23 cellular contexts compared by ENCODE assay signal in genomic region chr17:18240449-18240848, GRCh38. TPM values are rescaled to one million over a fixed set of nuclear protein-coding genes. Genes with fewer than 3 reads are reported as not detected.
DNase-seq lines count a peak whose midpoint lies in the region; ATAC-seq, FAIRE-seq and TF ChIP-seq lines count a peak whose summit lies in the region.
"Had no signal": no experiment of that assay in that cellular context is flagged by ENCODE, and none has a peak within 500 bp of the region (broad histone marks: within the 10 kb centered on the region; RNA-seq: fewer than 3 reads in every experiment).

No MANE protein-coding gene starts in this region.

- H3K9me3 ChIP-seq in heart left ventricle (no peaks in the 10 kb centered on the region), H1 (ENCODE audit: insufficient read depth in 2 of 2, low read depth in 1 of 2, low read length in 1 of 2) (no peaks in the 10 kb centered on the region)
- H3K9me3 ChIP-seq: BLaER1, Caco-2, HAP-1 had no signal

- H2BK120ac ChIP-seq in H1 (replicated peaks; ENCODE audit: low read depth, low read length): no peak overlapping the region

- H4K8ac ChIP-seq in H1 (ENCODE audit: extremely low read depth, insufficient read depth, low read length): peak overlapping the region; percentile 21; the same call in 1 of the 2 replicates

- H2BK5ac ChIP-seq in H1 (ENCODE audit: low read depth, low read length): no peak overlapping the region

- no peaks in the 10 kb centered on the region for H3K27me3 ChIP-seq in heart left ventricle
- peaks cover 0 to 2% (median 0%) of the 10 kb centered on the region in 4 experiments; a peak in 1 of 7 replicates for H3K27me3 ChIP-seq in H1 (replicated peaks in 1 of 4; ENCODE audit: control insufficient read depth in 3 of 4, extremely low read depth in 1 of 4, insufficient read depth in 3 of 4, low read length in 3 of 4)
- H3K27me3 ChIP-seq: BLaER1 had no signal

- H3K27ac Mint-ChIP-seq in stimulated activated memory B cell treated with anti-CD40 and anti-IgM and Interleukin-4, amounts not matched to agents 10 μg/mL and 1 μg/mL and 100 μg/mL, for 72 hours: peak overlapping the region; percentile 21
- H3K27ac Mint-ChIP-seq: B cell; CD8-positive, alpha-beta T cell; GM23338 had no signal

- no peak overlapping the region for H3K23ac ChIP-seq in H1 (ENCODE audit: insufficient read length)

- no peak for TF ChIP-seq EP300 in H1 (IDR thresholded peaks at IDR 0.05; ENCODE audit: borderline replicate concordance in 1 of 2, low read depth in 2 of 2, low read length in 2 of 2)

- H3K4me1 ChIP-seq in heart left ventricle: peaks cover 0 to 8% (median 0%) of the 10 kb centered on the region in 12 donors
- H3K4me1 ChIP-seq in H1 (replicated peaks in 1 of 4; ENCODE audit: control insufficient read depth in 3 of 4, insufficient read depth in 4 of 4, low read length in 3 of 4): no peaks in the 10 kb centered on the region; a peak in 1 of 7 replicates
- H3K4me1 ChIP-seq: BLaER1, Caco-2, HAP-1 had no signal

- no peak overlapping the region for H2BK20ac ChIP-seq in H1 (ENCODE audit: low read length)

- no peak overlapping the region for H4K5ac ChIP-seq in H1 (ENCODE audit: insufficient read length, low read depth, low read length)

- no peak overlapping the region for H3K4ac ChIP-seq in H1 (replicated peaks; ENCODE audit: insufficient read length, low read depth, low read length)

- H3K27me3 Mint-ChIP-seq in stimulated activated memory B cell treated with anti-CD40 and anti-IgM and Interleukin-4, amounts not matched to agents 10 μg/mL and 1 μg/mL and 100 μg/mL, for 72 hours: no peaks in the 10 kb centered on the region
- H3K27me3 Mint-ChIP-seq: B cell; CD4-positive, CD25-positive, alpha-beta regulatory T cell had no signal

- H2AK5ac ChIP-seq in H1 (ENCODE audit: low read depth, low read length): no peak overlapping the region

- no peaks in the 10 kb centered on the region for H3K79me2 ChIP-seq in H1 (ENCODE audit: control insufficient read depth in 1 of 2, insufficient read depth in 2 of 2, low read length in 2 of 2)

- ATAC-seq in Right ventricle myocardium superior (ENCODE audit: poor library complexity): no peak
- ATAC-seq in heart left ventricle: no peak
- no peak for ATAC-seq in stimulated activated memory B cell treated with anti-CD40 and anti-IgM and Interleukin-4, amounts not matched to agents 10 μg/mL and 1 μg/mL and 100 μg/mL, for 72 hours
- no peak for ATAC-seq in left lobe of liver
- ATAC-seq: CD8-positive, alpha-beta T cell; GM12878 had no signal

- H3K36me3 ChIP-seq in heart left ventricle (peaks cover 0 to 74% (median 59%) of the 10 kb centered on the region in 9 donors), H1 (ENCODE audit: control insufficient read depth in 2 of 4, insufficient read depth in 4 of 4, low read length in 3 of 4) (peaks cover 21 to 57% (median 49%) of the 10 kb centered on the region in 4 experiments)

- no peak overlapping the region for H3K56ac ChIP-seq in H1 (replicated peaks; ENCODE audit: insufficient read length, low read depth, low read length)

- H3K4me3 ChIP-seq in heart left ventricle (no peak overlapping the region), H1 (ENCODE audit: extremely low read depth in 1 of 4, insufficient read depth in 2 of 4, low read depth in 3 of 4, low read length in 4 of 4) (no peak overlapping the region)
- H3K4me3 ChIP-seq: BLaER1, GM12878, GM23338, HAP-1 had no signal

- no peak overlapping the region for H2BK15ac ChIP-seq in H1 (ENCODE audit: low read length)

- H3K4me2 ChIP-seq in H1 (ENCODE audit: insufficient read depth in 1 of 2, low read depth in 2 of 2, low read length in 2 of 2): no peak overlapping the region
- H3K4me2 ChIP-seq: BLaER1, GM23338 had no signal

- no peaks in the 10 kb centered on the region for H3K23me2 ChIP-seq in H1 (ENCODE audit: low read depth, low read length)

- peaks cover 26% of the 10 kb centered on the region for H3K36me3 Mint-ChIP-seq in stimulated activated memory B cell treated with anti-CD40 and anti-IgM and Interleukin-4, amounts not matched to agents 10 μg/mL and 1 μg/mL and 100 μg/mL, for 72 hours

- no peak overlapping the region for H3K9ac ChIP-seq in H1 (replicated peaks in 1 of 4; ENCODE audit: extremely low read depth in 1 of 4, low read depth in 3 of 4, low read length in 3 of 4)
- H3K9ac ChIP-seq: BLaER1 had no signal

- no peak for FAIRE-seq in H1 (lab: Jason Lieb, UNC)
- FAIRE-seq: A204.1, GM12878, GM19239, H54 had no signal

- no peak for TF ChIP-seq POLR2A in heart left ventricle (IDR thresholded peaks at IDR 0.05)
- no peak for TF ChIP-seq POLR2A in H1 (IDR thresholded peaks at IDR 0.05; ENCODE audit: control extremely low read depth in 1 of 2, low read depth in 2 of 2, low read length in 2 of 2)

- intact Hi-C loops in Right ventricle myocardium superior (cut with DNase I): no loop called here
- intact Hi-C loops in heart left ventricle (cut with DNase I): no loop called here

- no peak overlapping the region for H3K18ac ChIP-seq in H1 (ENCODE audit: extremely low read depth, low read length)

- no peak for TF ChIP-seq RAD21 in H1 (IDR thresholded peaks at IDR 0.05 in 1 of 2, conservative IDR thresholded peaks at IDR 0.05 in 1 of 2; ENCODE audit: low read depth in 2 of 2, low read length in 2 of 2)

- no peak for TF ChIP-seq CTCF in heart left ventricle (IDR thresholded peaks at IDR 0.05)
- TF ChIP-seq CTCF in H1 (IDR thresholded peaks at IDR 0.05; ENCODE audit: control extremely low read depth in 1 of 3, insufficient read depth in 1 of 3, low read depth in 1 of 3, low read length in 3 of 3): no peak

- peaks cover 6% of the 10 kb centered on the region for H3K4me1 Mint-ChIP-seq in stimulated activated memory B cell treated with anti-CD40 and anti-IgM and Interleukin-4, amounts not matched to agents 10 μg/mL and 1 μg/mL and 100 μg/mL, for 72 hours
- H3K4me1 Mint-ChIP-seq: B cell; CD4-positive, CD25-positive, alpha-beta regulatory T cell had no signal

- peaks cover 7 to 22% of the 10 kb centered on the region in 2 experiments for H4K20me1 ChIP-seq in H1 (replicated peaks in 1 of 2; ENCODE audit: control insufficient read depth in 1 of 2, insufficient read depth in 2 of 2, low read length in 2 of 2)

- H4K91ac ChIP-seq in H1 (replicated peaks; ENCODE audit: insufficient read length, low read length): no peak overlapping the region

- H3K79me1 ChIP-seq in H1 (ENCODE audit: low read depth, low read length): no peaks in the 10 kb centered on the region

- no peak overlapping the region for H2BK12ac ChIP-seq in H1 (ENCODE audit: low read depth, low read length)

- CTCF ChIA-PET in H1 (lab: Charles Lee; ENCODE audit: partially characterized antibody): interaction anchor here (0.9 to 2.9 kb wide), 5 partner anchors 8 to 25 kb away, joined by 3 to 18 read pairs (median 5); no protein-coding TSS in a partner anchor

- WGBS in heart left ventricle, 4 donors: 95 to 96% (median 95%) methylated on average over 13 to 19 of the region's 19 CpGs
- WGBS in H1 (ENCODE audit: extremely low coverage in 1 of 2, insufficient coverage in 1 of 2, insufficient read length in 1 of 2, insufficient replicate concordance in 2 of 2, low coverage in 1 of 2, low lambda C conversion rate in 2 of 2, missing lambda C conversion rate in 1 of 2), 2 experiments: 95% methylated on average over 19 of the region's 19 CpGs; no CpG with 5 or more reads in 1 of the 2 experiments

- H3K4me3 Mint-ChIP-seq in stimulated activated memory B cell treated with anti-CD40 and anti-IgM and Interleukin-4, amounts not matched to agents 10 μg/mL and 1 μg/mL and 100 μg/mL, for 72 hours: no peak overlapping the region
- H3K4me3 Mint-ChIP-seq: B cell; CD4-positive, CD25-positive, alpha-beta regulatory T cell; CD8-positive, alpha-beta T cell; GM23338 had no signal

- H3K14ac ChIP-seq in H1 (ENCODE audit: insufficient read length): no peak overlapping the region

- no peak overlapping the region for H2AFZ ChIP-seq in H1 (ENCODE audit: low read length)
- H2AFZ ChIP-seq: GM23338 had no signal

- H3K27ac ChIP-seq in heart left ventricle (no peak overlapping the region), H1 (ENCODE audit: low read depth, low read length) (no peak overlapping the region)
- H3K27ac ChIP-seq: 22Rv1, BLaER1, C4-2B had no signal

- DNase-seq in Right ventricle myocardium superior: peak; percentile 35
- DNase-seq in heart left ventricle: no peak
- DNase-seq in H1 (ENCODE audit: low read depth in 1 of 2, low spot score in 2 of 2): no peak
- no peak for DNase-seq in left lobe of liver (ENCODE audit: low spot score)
- DNase-seq in DMS53 (lab: John Stamatoyannopoulos, UW): no peak
- DNase-seq: Caco-2; CD4-positive, CD25-positive, alpha-beta regulatory T cell; CD8-positive, alpha-beta T cell; DMS153; DMS79; EL; GDM1 had no signal

- POLR2A ChIA-PET in H1 (lab: Charles Lee; ENCODE audit: partially characterized antibody): interaction anchor here (1.1 to 13.9 kb wide), 5 partner anchors 9 to 74 kb away, joined by 4 to 171 read pairs (median 4); partner anchors contain the start of genes FLII, MIEF2, SMCR8 and TOP3A

- no peaks in the 10 kb centered on the region for H3K9me3 Mint-ChIP-seq in stimulated activated memory B cell treated with anti-CD40 and anti-IgM and Interleukin-4, amounts not matched to agents 10 μg/mL and 1 μg/mL and 100 μg/mL, for 72 hours
- H3K9me3 Mint-ChIP-seq: CD4-positive, CD25-positive, alpha-beta regulatory T cell; CD8-positive, alpha-beta T cell; GM23338 had no signal

RNA-seq across cellular contexts. Expression of gene LLGL1, which starts 15.0 kb away (rescaled TPM):
- 7.9 TPM for total RNA-seq in Right ventricle myocardium superior
- total RNA-seq in heart left ventricle: 10 to 100 TPM in 5 of 9 donors, 1 to 10 TPM in 4; 6.8 to 20.7 (median 10.8) TPM
- polyA plus RNA-seq in heart left ventricle: 1 to 10 TPM; 5.3 to 8.9 TPM
- total RNA-seq in H1 (2021; fragmentation: NEBNext Ultra II Directional; extraction: Animal tissue kit (Norgen Biotek cat#: 25700)): 71.3 and 72.8 TPM in 2 replicates
- 107 and 137 TPM in 2 replicates for polyA plus RNA-seq in H1 (2011; rRNA removed)
- 95.0 TPM for polyA plus RNA-seq in H1 (2011; cell fraction: cytosol; rRNA removed)
- polyA plus RNA-seq in H1 (2011; cell fraction: nucleus; rRNA removed): 119 TPM
- 45.9 to 70.7 TPM (median 65.3 TPM) in 4 replicates for polyA plus RNA-seq in H1 (2012, experiment 1 of 2)
- polyA plus RNA-seq in H1 (2012, experiment 2 of 2): 66.3 TPM
- 30.5 TPM for polyA plus RNA-seq in H1 (2013, experiment 1 of 2)
- 29.6 TPM for polyA plus RNA-seq in H1 (2013, experiment 2 of 2)
- 61.7 and 89.9 TPM in 2 replicates for polyA minus RNA-seq in H1 (2011; rRNA and poly(A)+ RNA removed)
- polyA minus RNA-seq in H1 (2011; cell fraction: cytosol; rRNA and poly(A)+ RNA removed): 61.0 TPM
- 46.1 TPM for polyA minus RNA-seq in H1 (2011; cell fraction: nucleus; rRNA and poly(A)+ RNA removed)
- 3.3 TPM for total RNA-seq in left lobe of liver

RNA-seq across cellular contexts. Expression of gene FLII, which starts 18.1 kb away (rescaled TPM):
- total RNA-seq in Right ventricle myocardium superior (269 TPM), heart left ventricle (100 to 1,000 TPM; 218 to 535 (median 307) TPM), left lobe of liver (102 TPM)
- polyA plus RNA-seq in heart left ventricle (100 to 1,000 TPM; 321 to 364 TPM), H1 (2011; rRNA removed) (549 and 674 TPM in 2 replicates)
- total RNA-seq in H1 (2021; fragmentation: NEBNext Ultra II Directional; extraction: Animal tissue kit (Norgen Biotek cat#: 25700)): 300 and 324 TPM in 2 replicates
- polyA plus RNA-seq in H1 (2011; cell fraction: cytosol; rRNA removed): 437 TPM
- polyA plus RNA-seq in H1 (2011; cell fraction: nucleus; rRNA removed): 871 TPM
- polyA plus RNA-seq in H1 (2012, experiment 1 of 2): 271 to 422 TPM (median 386 TPM) in 4 replicates
- polyA plus RNA-seq in H1 (2012, experiment 2 of 2): 333 TPM
- 161 TPM for polyA plus RNA-seq in H1 (2013, experiment 1 of 2)
- polyA plus RNA-seq in H1 (2013, experiment 2 of 2): 153 TPM
- polyA minus RNA-seq in H1 (2011; rRNA and poly(A)+ RNA removed): 400 and 457 TPM in 2 replicates
- 246 TPM for polyA minus RNA-seq in H1 (2011; cell fraction: cytosol; rRNA and poly(A)+ RNA removed)
- polyA minus RNA-seq in H1 (2011; cell fraction: nucleus; rRNA and poly(A)+ RNA removed): 198 TPM

RNA-seq across cellular contexts. Expression of gene MIEF2, which starts 20.0 kb away (rescaled TPM):
- total RNA-seq in Right ventricle myocardium superior (32.7 TPM), heart left ventricle (10 to 100 TPM; 23.2 to 46.9 (median 26.7) TPM), left lobe of liver (6.4 TPM)
- polyA plus RNA-seq in heart left ventricle (10 to 100 TPM; 18.8 to 27.4 TPM), H1 (2011; rRNA removed) (24.9 and 39.6 TPM in 2 replicates)
- 9.9 and 12.4 TPM in 2 replicates for total RNA-seq in H1 (2021; fragmentation: NEBNext Ultra II Directional; extraction: Animal tissue kit (Norgen Biotek cat#: 25700))
- polyA plus RNA-seq in H1 (2011; cell fraction: cytosol; rRNA removed): 25.9 TPM
- 28.3 TPM for polyA plus RNA-seq in H1 (2011; cell fraction: nucleus; rRNA removed)
- polyA plus RNA-seq in H1 (2012, experiment 1 of 2): 6.3 to 11.5 TPM (median 11.1 TPM) in 4 replicates
- polyA plus RNA-seq in H1 (2012, experiment 2 of 2): 9.9 TPM
- 4.7 TPM for polyA plus RNA-seq in H1 (2013, experiment 1 of 2)
- 4.4 TPM for polyA plus RNA-seq in H1 (2013, experiment 2 of 2)
- 10.8 and 14.9 TPM in 2 replicates for polyA minus RNA-seq in H1 (2011; rRNA and poly(A)+ RNA removed)
- polyA minus RNA-seq in H1 (2011; cell fraction: cytosol; rRNA and poly(A)+ RNA removed): 20.9 TPM
- 23.0 TPM for polyA minus RNA-seq in H1 (2011; cell fraction: nucleus; rRNA and poly(A)+ RNA removed)

RNA-seq across cellular contexts. Expression of gene ALKBH5, which starts 56.8 kb away (rescaled TPM):
- 179 TPM for total RNA-seq in Right ventricle myocardium superior
- total RNA-seq in heart left ventricle: 100 to 1,000 TPM; 147 to 233 (median 198) TPM
- 100 to 1,000 TPM in 1 of 2 donors, 10 to 100 TPM in 1; 89.2 to 122 TPM for polyA plus RNA-seq in heart left ventricle
- 86.4 and 86.6 TPM in 2 replicates for total RNA-seq in H1 (2021; fragmentation: NEBNext Ultra II Directional; extraction: Animal tissue kit (Norgen Biotek cat#: 25700))
- polyA plus RNA-seq in H1 (2011; rRNA removed): 63.7 and 66.5 TPM in 2 replicates
- polyA plus RNA-seq in H1 (2011; cell fraction: cytosol; rRNA removed): 58.7 TPM
- 46.3 TPM for polyA plus RNA-seq in H1 (2011; cell fraction: nucleus; rRNA removed)
- 39.8 to 45.6 TPM (median 42.8 TPM) in 4 replicates for polyA plus RNA-seq in H1 (2012, experiment 1 of 2)
- 74.9 TPM for polyA plus RNA-seq in H1 (2012, experiment 2 of 2)
- polyA plus RNA-seq in H1 (2013, experiment 1 of 2): 45.3 TPM
- polyA plus RNA-seq in H1 (2013, experiment 2 of 2): 45.3 TPM
- 74.1 and 101 TPM in 2 replicates for polyA minus RNA-seq in H1 (2011; rRNA and poly(A)+ RNA removed)
- 76.5 TPM for polyA minus RNA-seq in H1 (2011; cell fraction: cytosol; rRNA and poly(A)+ RNA removed)
- 35.4 TPM for polyA minus RNA-seq in H1 (2011; cell fraction: nucleus; rRNA and poly(A)+ RNA removed)
- 69.2 TPM for total RNA-seq in left lobe of liver
